Comparison of ENCODE assay signal across 8 cellular contexts in the genomic region with DNA sequence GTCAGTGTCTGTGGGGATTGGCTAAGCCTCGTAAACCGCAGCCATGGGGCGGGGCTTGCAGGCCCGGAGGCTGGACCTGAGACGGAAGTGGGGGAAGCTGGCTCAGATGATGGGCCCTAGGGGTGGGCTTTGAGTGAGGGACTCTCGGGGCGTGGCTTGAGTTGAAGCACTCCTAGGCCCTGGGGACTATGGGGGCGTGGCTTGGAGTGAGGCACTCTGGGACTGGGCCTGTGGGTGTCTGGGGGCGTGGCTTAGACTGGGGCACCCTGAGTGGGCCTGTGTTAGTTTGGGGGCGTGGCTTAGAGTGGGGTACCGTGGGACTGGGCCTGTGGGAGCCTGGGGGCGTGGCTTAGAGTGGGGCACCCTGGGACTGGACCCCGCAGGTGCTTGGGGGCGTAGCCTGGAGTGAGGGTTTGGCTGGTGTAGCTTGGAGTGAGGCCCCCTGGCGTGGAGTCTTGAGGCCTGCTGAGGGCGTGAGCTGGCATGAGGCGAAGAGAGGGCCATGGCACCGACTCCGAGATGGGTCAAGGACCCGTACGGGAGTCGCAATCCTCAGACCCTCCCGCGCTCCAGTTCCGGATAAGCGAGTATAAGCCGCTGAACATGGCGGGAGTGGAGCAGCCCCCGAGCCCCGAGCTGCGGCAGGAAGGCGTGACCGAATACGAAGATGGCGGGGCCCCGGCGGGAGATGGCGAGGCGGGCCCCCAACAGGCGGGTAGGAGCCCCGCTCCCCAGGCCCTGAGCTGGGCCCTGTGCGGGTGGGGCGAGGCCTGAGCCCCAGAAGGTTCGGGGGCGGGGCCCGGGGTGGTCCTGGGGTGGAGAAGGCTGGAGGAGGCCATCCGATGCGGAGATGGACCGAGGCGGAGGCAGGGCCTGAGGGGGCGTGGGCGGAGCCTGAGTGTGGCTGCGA. TPM values are rescaled to one million over a fixed set of nuclear protein-coding genes. Genes with fewer than 3 reads are reported as not detected.
DNase-seq lines count a peak whose midpoint lies in the region; ATAC-seq and TF ChIP-seq lines count a peak whose summit lies in the region.

No MANE protein-coding gene starts in this region.

- intact Hi-C loops in dorsolateral prefrontal cortex (cut with DNase I): loop anchor here (2.0 to 5.0 kb wide), 2 partner anchors 57 to 58 kb away; a partner anchor contains a TSS
- intact Hi-C loops in lower leg skin (cut with DNase I; ENCODE audit: low total_unique reads): no loop called here

- peak overlapping the region in 54 of 59 donors; percentile 20 to 87 (median 69) for H3K27ac ChIP-seq in dorsolateral prefrontal cortex

- TF ChIP-seq CTCF in dorsolateral prefrontal cortex (IDR thresholded peaks at IDR 0.05 in 54 of 56, conservative IDR thresholded peaks at IDR 0.05 in 2 of 56; ENCODE audit: low read depth in 1 of 56, partially characterized antibody in 56 of 56): peak in 23 of 56 donors; percentile 2 to 49 (median 20)
- no peak for TF ChIP-seq CTCF in lower leg skin (IDR thresholded peaks at IDR 0.05)

- ATAC-seq in GM19043 (IDR thresholded peaks at IDR 0.05; ENCODE audit: low read depth, unreplicated experiment): peak; percentile 86
- peak; percentile 83 for ATAC-seq in HG03354 (IDR thresholded peaks at IDR 0.05; ENCODE audit: poor library complexity, severe bottlenecking, unreplicated experiment)

- 63 to 65% methylated on average over 44 to 49 of the region's 53 CpGs for WGBS in lower leg skin, 2 donors

- DNase-seq in AG20443 (ENCODE audit: low spot score) (peak; percentile 96), NCI-H524 treated with DMSO at 0.1 percent for 48 hours (lab: John Stamatoyannopoulos, UW) (peak; percentile 97), dorsolateral prefrontal cortex (peak; percentile 84 to 98 (median 96)), lower leg skin (ENCODE audit: low spot score in 2 of 2) (peak; percentile 95 to 98)
- DNase-seq in activated CD4-positive, alpha-beta T cell treated with anti-CD3 and anti-CD28 coated beads, Interleukin-2, amount 50 U/mL, for 48 hours: peak; percentile 90 to 93
- peak; percentile 91 for DNase-seq in stimulated activated CD4-positive, alpha-beta T cell treated with anti-CD3 and anti-CD28 coated beads, Interleukin-4, amount 100 ng/mL, for 24 hours

- H3K4me3 ChIP-seq in dorsolateral prefrontal cortex (peak overlapping the region; percentile 38 to 77 (median 64)), lower leg skin (ENCODE audit: low read depth, poor library complexity, severe bottlenecking) (peak overlapping the region; percentile 36)

- no peak for TF ChIP-seq POLR2A in lower leg skin (IDR thresholded peaks at IDR 0.05)

- H3K27me3 ChIP-seq in dorsolateral prefrontal cortex: no peaks in the 10 kb centered on the region

RNA-seq across cellular contexts. Expression of a gene that starts 6.8 kb away (rescaled TPM):
- total RNA-seq in dorsolateral prefrontal cortex (10 to 100 TPM; 15.5 to 63.9 (median 41.9) TPM), lower leg skin (10 to 100 TPM in 2 of 4 donors, 1 to 10 TPM in 2; 5.2 to 23.2 (median 9.7) TPM)

RNA-seq across cellular contexts. Expression of a gene that starts 44.5 kb away (rescaled TPM):
- total RNA-seq in dorsolateral prefrontal cortex (10 to 100 TPM in 89 of 120 experiments, 1 to 10 TPM in 31; 1.9 to 69.2 (median 14.7) TPM), lower leg skin (10 to 100 TPM in 1 of 4 donors, 1 to 10 TPM in 3; 1.8 to 13.6 (median 5.3) TPM)

RNA-seq across cellular contexts. Expression of a gene that starts 56.6 kb away (rescaled TPM):
- total RNA-seq in dorsolateral prefrontal cortex: 100 to 1,000 TPM in 24 of 120 experiments, 10 to 100 TPM in 96; 54.0 to 148 (median 87.6) TPM
- total RNA-seq in lower leg skin: 100 to 1,000 TPM in 1 of 4 donors, 10 to 100 TPM in 3; 65.5 to 107 (median 73.4) TPM

Comparison
In these comparisons a context has a peak if more than half of its experiments do, and no peak if none do; other contexts are left out.
1. Peak in every context shown above with its lines: DNase-seq, ATAC-seq, H3K4me3 ChIP-seq and H3K27ac ChIP-seq.